In genomic region chr13:97879646-97880297, GRCh38 we compare ENCODE assay signal across 15 cellular contexts.
A peak's percentile ranks its signal among the peaks of the same experiment; 100 is the strongest.
DNase-seq lines count a peak whose midpoint lies in the region; TF ChIP-seq lines count a peak whose summit lies in the region.
"Had no signal": no experiment of that assay in that cellular context is flagged by ENCODE, and none has a peak within 500 bp of the region (broad histone marks: within the 10 kb centered on the region; RNA-seq: fewer than 3 reads in every experiment).

No MANE protein-coding gene starts in this region.

- CTCF ChIA-PET in HEK293 (lab: Yijun Ruan, JAX): interaction anchor here (1.2 kb wide), 1 partner anchor 22 kb away, joined by 3 read pairs; no protein-coding TSS in a partner anchor

- TF ChIP-seq CTCF in HEK293 (tag by site-specific recombination; IDR thresholded peaks at IDR 0.05) (no peak), transverse colon (IDR thresholded peaks at IDR 0.05) (no peak)

- H3K36me3 ChIP-seq in HEK293 (ENCODE audit: control insufficient read depth in 2 of 2, insufficient read depth in 1 of 2, low read length in 2 of 2): no peaks in the 10 kb centered on the region
- H3K36me3 ChIP-seq in transverse colon: no peaks in the 10 kb centered on the region
- H3K36me3 ChIP-seq: BLaER1, uterus had no signal

- TF ChIP-seq EP300 in transverse colon (IDR thresholded peaks at IDR 0.05; ENCODE audit: low read depth): no peak

- H3K9me3 ChIP-seq in HEK293 (ENCODE audit: control insufficient read depth, insufficient read depth, low read depth, low read length) (no peaks in the 10 kb centered on the region), transverse colon (no peaks in the 10 kb centered on the region)
- H3K9me3 ChIP-seq: BLaER1, uterus had no signal

- WGBS in transverse colon (ENCODE audit: low coverage in 1 of 2), 2 donors: 45 to 69% methylated on average over 3 to 8 of the region's 8 CpGs

- H3K27me3 ChIP-seq in transverse colon: peaks cover 8% of the 10 kb centered on the region
- H3K27me3 ChIP-seq: BLaER1, uterus had no signal

- no peak overlapping the region for H3K4me3 ChIP-seq in HEK293 (ENCODE audit: low read depth, low read length)
- no peak overlapping the region for H3K4me3 ChIP-seq in transverse colon
- H3K4me3 ChIP-seq: BLaER1, GM12878, uterus had no signal

- intact Hi-C loops in transverse colon (cut with DNase I; ENCODE audit: low total_unique reads): no loop called here

- peak; percentile 89 for DNase-seq in A172 (ENCODE audit: low spot score)
- DNase-seq in amniotic stem cell (lab: John Stamatoyannopoulos, UW): peak; percentile 55
- peak; percentile 65 for DNase-seq in glomerular visceral epithelial cell (ENCODE audit: extremely low spot score)
- DNase-seq in activated CD8-positive, alpha-beta memory T cell treated with anti-CD3 and anti-CD28 coated beads, Interleukin-2, amount 50 U/mL, for 48 hours: no peak
- no peak for DNase-seq in DMS 273 treated with DMSO at 0.1 percent for 48 hours (lab: John Stamatoyannopoulos, UW)
- no peak for DNase-seq in DMS53 treated with DMSO at 0.1 percent for 48 hours (lab: John Stamatoyannopoulos, UW; ENCODE audit: unreplicated experiment)
- no peak for DNase-seq in transverse colon
- DNase-seq: activated CD8-positive, alpha-beta memory T cell treated with anti-CD3 and anti-CD28 coated beads, Interleukin-2, amount 10 ng/mL, durations not matched to agents 7 days and 5 days; KG1; NCI-H345; uterus had no signal

- POLR2A ChIA-PET in HEK293 (lab: Yijun Ruan, JAX): no interaction called here

- TF ChIP-seq POLR2A in transverse colon (IDR thresholded peaks at IDR 0.05): no peak

- no peaks in the 10 kb centered on the region for H3K4me1 ChIP-seq in HEK293 (ENCODE audit: control insufficient read depth, insufficient read depth, low read length)
- H3K4me1 ChIP-seq in transverse colon: no peaks in the 10 kb centered on the region
- H3K4me1 ChIP-seq: BLaER1, parathyroid adenoma, uterus had no signal

- H3K27ac ChIP-seq in HEK293 (ENCODE audit: extremely low read depth, low read depth, low read length): no peak overlapping the region
- no peak overlapping the region for H3K27ac ChIP-seq in transverse colon
- H3K27ac ChIP-seq: BLaER1, parathyroid adenoma, uterus had no signal

- in situ Hi-C loops in transverse colon (cut with MboI; ENCODE audit: low pct_ligation_motif_present in 1 of 4, low pct_unique_long_range_greater_than_20kb in 1 of 4, low sequenced_read_pairs in 3 of 4): no loop called here

TF ChIP-seq in HEK293, 187 proteins besides CTCF, POLR2A, EP300 and RAD21:
- TF ChIP-seq ZNF530 (tag by site-specific recombination; IDR thresholded peaks at IDR 0.05; ENCODE audit: low read depth) (no peak), ZIC2 (tag by site-specific recombination; IDR thresholded peaks at IDR 0.05) (0 out of 2 replicates have a peak, but pooled peaks have one; percentile 12), ZNF792 (tag by site-specific recombination; IDR thresholded peaks at IDR 0.05) (no peak), ZNF174 (tag by site-specific recombination; IDR thresholded peaks at IDR 0.05) (no peak)

Comparison
In these comparisons a context has a peak if more than half of its experiments do, and no peak if none do; other contexts are left out.
1. DNase-seq: peak in A172 (single experiment), amniotic stem cell (single experiment) and glomerular visceral epithelial cell (single experiment); none in activated CD8-positive, alpha-beta memory T cell treated with anti-CD3 and anti-CD28 coated beads, Interleukin-2, amount 50 U/mL, for 48 hours (single experiment), DMS 273 treated with DMSO at 0.1 percent for 48 hours (single experiment), DMS53 treated with DMSO at 0.1 percent for 48 hours (single experiment) and transverse colon (single experiment).